Comparison of ENCODE assay signal across 8 cellular contexts in the genomic region with DNA sequence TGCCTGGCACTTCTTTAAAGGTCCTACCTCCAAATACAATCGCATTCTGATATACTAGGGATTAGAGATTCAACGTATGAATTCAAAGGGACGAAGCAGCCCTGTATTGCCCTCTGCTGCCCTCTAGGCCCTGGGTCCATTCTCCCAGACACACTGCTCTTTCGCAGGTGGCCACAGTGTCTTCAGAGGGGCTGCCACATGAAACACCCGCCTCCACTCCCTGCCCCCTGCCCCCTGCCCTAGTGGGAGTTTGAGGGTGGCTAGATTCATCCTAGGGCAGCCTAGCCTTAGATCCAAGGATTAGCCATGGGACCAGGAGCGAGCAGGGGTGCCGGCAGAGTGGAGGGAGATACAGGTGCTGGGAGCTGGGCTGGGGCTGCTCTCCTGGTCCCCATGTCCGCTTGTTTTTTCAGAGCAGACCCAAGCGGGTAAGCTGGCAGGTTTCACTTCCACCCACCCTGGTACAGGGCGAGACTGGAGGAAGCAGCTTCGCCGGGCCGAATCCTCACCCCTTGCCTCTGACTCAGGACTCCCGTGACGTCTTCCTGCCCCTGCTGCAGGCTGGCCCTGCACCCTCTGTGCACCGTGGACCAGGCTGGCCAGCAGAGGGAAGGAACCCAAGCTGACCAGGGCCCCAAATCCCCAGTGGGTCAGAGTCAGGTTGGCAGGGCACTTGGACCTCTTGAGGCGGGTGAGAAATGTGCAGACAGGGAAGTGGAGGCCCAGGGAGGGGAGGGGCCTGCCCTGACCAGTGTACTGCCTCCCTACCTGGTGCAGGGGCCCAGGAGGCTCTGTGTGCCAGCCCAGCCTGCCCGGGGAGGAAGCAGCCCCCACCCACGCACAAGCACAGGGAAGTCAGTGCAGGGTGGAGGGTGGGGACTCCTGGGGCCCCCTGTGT. TPM values are rescaled to one million over a fixed set of nuclear protein-coding genes. Genes with fewer than 3 reads are reported as not detected.
A peak's percentile ranks its signal among the peaks of the same experiment; 100 is the strongest.
DNase-seq lines count a peak whose midpoint lies in the region; ATAC-seq and TF ChIP-seq lines count a peak whose summit lies in the region.

No MANE protein-coding gene starts in this region.

- no peak for ATAC-seq in PC-3

- intact Hi-C loops in PC-3 (cut with micrococcal nuclease), result no loop called here

- POLR2A ChIA-PET in PC-3 (lab: Charles Lee; ENCODE audit: unreplicated experiment), result no interaction called here

- H3K36me3 Mint-ChIP-seq in immature natural killer cell, result no peaks in the 10 kb centered on the region

- peak; percentile 27 for TF ChIP-seq POLR2A in GM18951 (IDR thresholded peaks at IDR 0.05; ENCODE audit: extremely low read depth, insufficient read depth, insufficient read length)

- H3F3A ChIP-seq in PC-3 (ENCODE audit: low read length, unreplicated experiment), result no peaks in the 10 kb centered on the region

- no peak overlapping the region for H3K4me3 ChIP-seq in PC-3 (ENCODE audit: low read length)

- no peaks in the 10 kb centered on the region for H3K79me2 ChIP-seq in PC-3 (ENCODE audit: low read length)

- peak; percentile 70 for TF ChIP-seq CTCF in 22Rv1 (IDR thresholded peaks at IDR 0.05)
- peak; percentile 44; the same call in 1 of the 2 replicates for TF ChIP-seq CTCF in PC-3 (conservative IDR thresholded peaks at IDR 0.05; ENCODE audit: low read depth, low read length)

- in situ Hi-C loops in GM18951 (cut with MboI; ENCODE audit: low sequenced_read_pairs, unreplicated experiment), result loop anchor here (5.0 kb wide), 1 partner anchor 240 kb away; no protein-coding TSS in a partner anchor

- no peaks in the 10 kb centered on the region for H3K27me3 ChIP-seq in PC-3 (ENCODE audit: low read length)

- no peak overlapping the region for H3K4me2 ChIP-seq in PC-3 (ENCODE audit: low read length)

- H3K36me3 ChIP-seq in PC-3 (ENCODE audit: low read depth, low read length), result no peaks in the 10 kb centered on the region

- H2AFZ ChIP-seq in PC-3 (ENCODE audit: low read length), result no peak overlapping the region

- no peaks in the 10 kb centered on the region for H3K9me2 ChIP-seq in PC-3 (replicated peaks; ENCODE audit: low read length)

- H3K4me1 ChIP-seq in PC-3 (ENCODE audit: insufficient read depth, low read length), result peaks cover 11% of the 10 kb centered on the region

- H3K9me3 ChIP-seq in PC-3 (ENCODE audit: low read length), result no peaks in the 10 kb centered on the region

- BruUV-seq in PC-3 (replicated peaks; lab: Mats Ljungman, UMichigan), result no TSS peak

- H3K27ac ChIP-seq in 22Rv1 (peak overlapping the region; percentile 60; the same call in 1 of the 2 replicates), PC-3 (ENCODE audit: low read length) (no peak overlapping the region)

- H3K4me3 Mint-ChIP-seq in immature natural killer cell, result peak overlapping the region in 4 of 5 donors; percentile 35 to 80 (median 46)

- peaks cover 0 to 4% (median 3%) of the 10 kb centered on the region in 3 donors for H3K27me3 Mint-ChIP-seq in immature natural killer cell (ENCODE audit: low read depth in 3 of 3)

- H4K20me1 ChIP-seq in PC-3 (ENCODE audit: low read length), result no peaks in the 10 kb centered on the region

- CTCF ChIA-PET in PC-3 (lab: Charles Lee), result no interaction called here

- H3K9me3 Mint-ChIP-seq in immature natural killer cell, result no peaks in the 10 kb centered on the region

- peak overlapping the region in 3 of 6 donors; percentile 11 to 64 (median 32) for H3K27ac Mint-ChIP-seq in immature natural killer cell

- H3K9ac ChIP-seq in PC-3 (ENCODE audit: low read length), result no peak overlapping the region

- H3K4me1 Mint-ChIP-seq in immature natural killer cell, result peaks cover 17 to 25% of the 10 kb centered on the region in 2 donors

- DNase-seq in PC-3, result peak; percentile 19
- DNase-seq in activated naive CD4-positive, alpha-beta T cell treated with anti-CD3 and anti-CD28 coated beads, Interleukin-2, amount 50 U/mL, for 16 hours, result peak; percentile 27
- peak; percentile 13 to 21 (median 15) for DNase-seq in immature natural killer cell
- DNase-seq in stimulated activated CD4-positive, alpha-beta T cell treated with anti-CD3 and anti-CD28 coated beads, Interleukin-2, amount 100 ng/mL, for 4 hours (ENCODE audit: low read depth), result peak; percentile 38
- no peak for DNase-seq in middle frontal gyrus (ENCODE audit: extremely low spot score, low spot score)
- no peak for DNase-seq in NCI-H2196 treated with DMSO at 0.1 percent for 48 hours (lab: John Stamatoyannopoulos, UW; ENCODE audit: unreplicated experiment)

RNA-seq across cellular contexts. Expression of gene HMOX1, which starts 28.4 kb away (rescaled TPM):
- 14.5 and 16.5 TPM in 2 replicates for total RNA-seq in PC-3 (2014; rRNA removed)
- polyA plus RNA-seq in immature natural killer cell, result 10 to 100 TPM in 2 of 3 donors, 1 to 10 TPM in 1; 5.3 to 12.8 (median 11.3) TPM

RNA-seq across cellular contexts. Expression of gene MCM5, which starts 47.5 kb away (rescaled TPM):
- total RNA-seq in PC-3 (2014; rRNA removed), result 112 and 131 TPM in 2 replicates
- polyA plus RNA-seq in immature natural killer cell, result 10 to 100 TPM; 39.0 to 65.3 (median 45.7) TPM

RNA-seq across cellular contexts. Expression of gene TOM1, which starts 52.8 kb away (rescaled TPM):
- 17.5 and 19.0 TPM in 2 replicates for total RNA-seq in PC-3 (2014; rRNA removed)
- 10 to 100 TPM; 24.5 to 31.2 (median 26.2) TPM for polyA plus RNA-seq in immature natural killer cell

Comparison
In these comparisons a context has a peak if more than half of its experiments do, and no peak if none do; other contexts are left out.
1. DNase-seq: peak in PC-3 (single experiment), activated naive CD4-positive, alpha-beta T cell treated with anti-CD3 and anti-CD28 coated beads, Interleukin-2, amount 50 U/mL, for 16 hours (single experiment), immature natural killer cell (3 of 3) and stimulated activated CD4-positive, alpha-beta T cell treated with anti-CD3 and anti-CD28 coated beads, Interleukin-2, amount 100 ng/mL, for 4 hours (single experiment); none in middle frontal gyrus (single experiment) and NCI-H2196 treated with DMSO at 0.1 percent for 48 hours (single experiment).